Comparison of ENCODE assay signal across 10 cellular contexts in the genomic region with DNA sequence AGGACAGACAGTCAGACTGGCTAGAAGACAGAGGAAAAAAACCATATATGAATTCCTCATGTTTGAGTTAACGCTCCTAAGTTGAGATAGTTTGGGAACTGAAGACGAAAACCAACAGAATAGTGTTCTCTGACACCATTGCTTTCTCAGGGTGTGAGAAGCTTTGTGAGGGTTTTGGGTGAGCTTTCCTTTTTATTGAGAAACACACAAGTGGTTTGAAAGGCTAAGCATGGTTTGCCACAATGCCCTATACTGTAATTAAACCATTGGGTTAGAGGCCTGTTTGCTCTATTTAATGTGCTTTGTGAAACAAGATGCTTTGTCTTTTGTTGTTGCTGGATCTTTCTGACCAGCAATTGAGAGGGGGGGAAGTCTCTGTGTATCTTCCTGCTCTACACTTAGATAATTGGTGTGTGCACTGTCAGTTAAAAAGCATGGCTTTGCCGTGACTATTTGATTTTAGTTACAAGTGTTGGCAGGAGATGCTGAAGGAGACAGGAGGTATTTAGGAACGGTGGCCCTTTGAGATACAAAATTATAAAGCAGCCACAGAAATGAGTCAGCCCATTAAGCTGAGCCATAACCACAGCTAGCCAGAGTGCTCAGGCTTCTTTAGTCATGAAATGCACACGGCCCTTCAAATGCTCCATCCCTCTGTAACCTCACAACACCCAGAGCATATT.
DNase-seq lines count a peak whose midpoint lies in the region; ATAC-seq and TF ChIP-seq lines count a peak whose summit lies in the region.
"Had no signal": no experiment of that assay in that cellular context is flagged by ENCODE, and none has a peak within 500 bp of the region (broad histone marks: within the 10 kb centered on the region; RNA-seq: fewer than 3 reads in every experiment).

No MANE protein-coding gene starts in this region.

- no TSS peak for BruUV-seq in PC-9 (replicated peaks; lab: Mats Ljungman, UMichigan)

- H3K4me1 ChIP-seq in PC-9 (replicated peaks; ENCODE audit: insufficient read depth) (peaks cover 11% of the 10 kb centered on the region), foreskin keratinocyte (peaks cover 18% of the 10 kb centered on the region), right lobe of liver (no peaks in the 10 kb centered on the region)

- 0 out of 2 replicates have a peak, but pooled peaks cover 8% of the 10 kb centered on the region for H3F3A ChIP-seq in PC-9 (ENCODE audit: insufficient read depth, low read depth)

- H3K79me2 ChIP-seq in PC-9 (ENCODE audit: low read depth) = no peaks in the 10 kb centered on the region

- H3K4me3 ChIP-seq in PC-9 (no peak overlapping the region), right lobe of liver (no peak overlapping the region)

- H3K36me3 ChIP-seq in PC-9 (ENCODE audit: low read depth) (no peaks in the 10 kb centered on the region), right lobe of liver (no peaks in the 10 kb centered on the region)

- no peaks in the 10 kb centered on the region for H3K9me2 ChIP-seq in PC-9 (ENCODE audit: insufficient read depth)

- POLR2A ChIA-PET in PC-9 (lab: Charles Lee; ENCODE audit: unreplicated experiment) = interaction anchor here (0.6 kb wide), 1 partner anchor 49 kb away, joined by 6 read pairs; no protein-coding TSS in a partner anchor

- no peak for TF ChIP-seq CTCF in HFFc6 (IDR thresholded peaks at IDR 0.05)
- no peak for TF ChIP-seq CTCF in PC-9 (conservative IDR thresholded peaks at IDR 0.05)
- TF ChIP-seq CTCF in foreskin keratinocyte (conservative IDR thresholded peaks at IDR 0.05) = no peak
- no peak for TF ChIP-seq CTCF in right lobe of liver (IDR thresholded peaks at IDR 0.05)

- CTCF ChIA-PET in PC-9 (lab: Charles Lee) = interaction anchor here (0.8 to 0.9 kb wide), 2 partner anchors 20 to 156 kb away, joined by 3 read pairs; no protein-coding TSS in a partner anchor

- H3K27ac ChIP-seq in PC-9 = no peak overlapping the region
- H3K27ac ChIP-seq in foreskin keratinocyte = peak overlapping the region; percentile 17
- no peak overlapping the region for H3K27ac ChIP-seq in right lobe of liver

- no peaks in the 10 kb centered on the region for H3K36me3 Mint-ChIP-seq in HFFc6 (ENCODE audit: low read depth)

- H3K9me3 ChIP-seq in PC-9 (ENCODE audit: insufficient read depth, low read depth) (no peaks in the 10 kb centered on the region), right lobe of liver (no peaks in the 10 kb centered on the region)

- no peak overlapping the region for H3K4me3 Mint-ChIP-seq in HFFc6
- H3K4me3 Mint-ChIP-seq: activated naive CD8-positive, alpha-beta T cell had no signal

- no peaks in the 10 kb centered on the region for H3K9me3 Mint-ChIP-seq in HFFc6

- WGBS in right lobe of liver (ENCODE audit: insufficient coverage, low coverage, low lambda C conversion rate, missing lambda C conversion rate) = 24% methylated on average over 5 of the region's 5 CpGs

- 0 out of 2 replicates have a peak overlapping the region, but pooled peaks have one; percentile 48 for H2AFZ ChIP-seq in PC-9

- H3K27me3 ChIP-seq in PC-9 (ENCODE audit: insufficient read depth, low read depth) = no peaks in the 10 kb centered on the region
- H3K27me3 ChIP-seq in foreskin keratinocyte = no peaks in the 10 kb centered on the region
- H3K27me3 ChIP-seq in right lobe of liver = no peaks in the 10 kb centered on the region

- no peak overlapping the region for H3K27ac Mint-ChIP-seq in HFFc6
- H3K27ac Mint-ChIP-seq: activated naive CD8-positive, alpha-beta T cell had no signal

- ATAC-seq in foreskin keratinocyte (peak; percentile 99), right lobe of liver (no peak)

- DNase-seq in AG20443 (ENCODE audit: low spot score) (peak; percentile 93), HFFc6 (peak; percentile 93), PC-9 (peak in 1 of 2 experiments; percentile 51), foreskin keratinocyte (peak; percentile 83 to 91), right lobe of liver (no peak), activated gamma-delta T cell treated with Interleukin-2 at 50 U/mL for 16 hours (no peak)
- no peak for DNase-seq in stimulated activated CD4-positive, alpha-beta T cell treated with anti-CD3 and anti-CD28 coated beads, Interleukin-1b, Interleukin-23, amount 100 ng/mL, for 48 hours
- DNase-seq in stimulated activated CD4-positive, alpha-beta T cell treated with anti-CD3 and anti-CD28 coated beads, Interleukin-12 subunit alpha, Interleukin-12 subunit beta, amount 100 ng/mL, for 4 hours = no peak
- DNase-seq: left cardiac atrium had no signal

- no peak for TF ChIP-seq POLR2A in right lobe of liver (IDR thresholded peaks at IDR 0.05)

- no peak overlapping the region for H3K4me2 ChIP-seq in PC-9

- intact Hi-C loops in PC-9 (cut with micrococcal nuclease; ENCODE audit: unreplicated experiment) (no loop called here), right lobe of liver (cut with DNase I) (no loop called here)

- H3K27me3 Mint-ChIP-seq in HFFc6 (ENCODE audit: insufficient read depth) = peaks cover 2% of the 10 kb centered on the region; the same call in 1 of the 2 replicates

- H3K4me1 Mint-ChIP-seq in HFFc6 (ENCODE audit: low read depth) = no peaks in the 10 kb centered on the region

- no peaks in the 10 kb centered on the region for H4K20me1 ChIP-seq in PC-9 (ENCODE audit: insufficient read depth)

Comparison
In these comparisons a context has a peak if more than half of its experiments do, and no peak if none do; other contexts are left out.
1. DNase-seq: peak in AG20443 (single experiment), HFFc6 (single experiment) and foreskin keratinocyte (2 of 2); none in stimulated activated CD4-positive, alpha-beta T cell treated with anti-CD3 and anti-CD28 coated beads, Interleukin-1b, Interleukin-23, amount 100 ng/mL, for 48 hours (single experiment), right lobe of liver (0 of 3), stimulated activated CD4-positive, alpha-beta T cell treated with anti-CD3 and anti-CD28 coated beads, Interleukin-12 subunit alpha, Interleukin-12 subunit beta, amount 100 ng/mL, for 4 hours (single experiment) and activated gamma-delta T cell treated with Interleukin-2 at 50 U/mL for 16 hours (single experiment).